ENCODE assay signal across 8 cellular contexts in genomic region chr1:228483789-228484188, GRCh38.
"Had no signal": no experiment of that assay in that cellular context is flagged by ENCODE, and none has a peak within 500 bp of the region (broad histone marks: within the 10 kb centered on the region; RNA-seq: fewer than 3 reads in every experiment).

No MANE protein-coding gene starts in this region.

- H3K36me3 ChIP-seq: HAP-1 had no signal

- H3K9me3 ChIP-seq: HAP-1 had no signal

- H3K27me3 Mint-ChIP-seq: IgD-negative memory B cell had no signal

- H3K4me3 ChIP-seq: GM23248, HAP-1 had no signal

- ATAC-seq: HCT116, HepG2 had no signal

- H3K36me3 Mint-ChIP-seq: IgD-negative memory B cell had no signal

- H3K9me3 Mint-ChIP-seq: IgD-negative memory B cell had no signal

- H3K27ac Mint-ChIP-seq: IgD-negative memory B cell had no signal

- H3K4me3 Mint-ChIP-seq: IgD-negative memory B cell had no signal

- H3K27ac ChIP-seq: GM23248, HL-60 had no signal

- DNase-seq: GM23248, GOT3, H7 had no signal
